ENCODE assay signal across 8 cellular contexts in the genomic region with DNA sequence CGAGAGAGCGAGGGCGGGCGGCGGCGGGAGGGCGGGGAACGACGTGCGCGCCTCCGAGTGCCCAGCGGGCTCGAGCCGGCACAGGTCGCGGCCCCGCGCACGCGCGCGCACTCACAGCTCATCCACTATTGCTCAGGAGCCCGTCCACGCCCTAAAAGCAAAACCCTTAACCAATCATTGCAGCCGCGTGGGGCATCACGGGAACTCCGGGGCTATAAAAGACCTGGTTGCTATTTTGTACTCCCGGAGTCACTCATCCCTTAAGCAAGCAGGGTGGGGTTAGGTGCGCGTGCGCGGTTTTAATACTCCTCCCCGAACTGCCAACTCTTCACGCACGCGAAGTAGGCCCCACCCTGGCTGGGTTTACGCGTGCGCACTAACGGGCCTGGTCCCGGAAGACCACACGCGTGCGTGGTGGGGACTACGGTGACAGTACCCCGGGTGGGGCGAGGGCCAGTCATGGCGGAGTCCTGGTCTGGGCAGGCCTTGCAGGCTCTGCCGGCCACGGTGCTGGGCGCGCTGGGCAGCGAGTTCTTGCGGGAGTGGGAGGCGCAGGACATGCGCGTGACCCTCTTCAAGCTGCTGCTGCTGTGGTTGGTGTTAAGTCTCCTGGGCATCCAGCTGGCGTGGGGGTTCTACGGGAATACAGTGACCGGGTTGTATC. TPM values are rescaled to one million over a fixed set of nuclear protein-coding genes. Genes with fewer than 3 reads are reported as not detected.
DNase-seq lines count a peak whose midpoint lies in the region; ATAC-seq and TF ChIP-seq lines count a peak whose summit lies in the region.

A gene (minus strand): TSS at position 9 of the 664 bp plus-strand sequence. CDS start 36,387 bp downstream, outside the sequence.
A gene with protein sequence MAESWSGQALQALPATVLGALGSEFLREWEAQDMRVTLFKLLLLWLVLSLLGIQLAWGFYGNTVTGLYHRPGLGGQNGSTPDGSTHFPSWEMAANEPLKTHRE (plus strand): TSS at position 456 of the 664 bp plus-strand sequence. CDS start 4 bp downstream, at position 460.

- H3K27me3 Mint-ChIP-seq in activated T-cell treated with anti-CD3 and anti-CD28 coated beads, Interleukin-2, amount 50 U/mL, for 4 hours (ENCODE audit: low read depth), result no peaks in the 10 kb centered on the region

- H3K9me3 ChIP-seq in Panc1 (ENCODE audit: control insufficient read depth, insufficient read depth, low read depth, low read length), result no peaks in the 10 kb centered on the region
- H3K9me3 ChIP-seq in esophagus (ENCODE audit: control insufficient read depth in 2 of 2, insufficient read depth in 1 of 2, low read depth in 1 of 2, low read length in 1 of 2), result no peaks in the 10 kb centered on the region
- H3K9me3 ChIP-seq in mucosa of stomach (ENCODE audit: control insufficient read depth, low read length), result no peaks in the 10 kb centered on the region

- H3K27me3 ChIP-seq in Panc1 (ENCODE audit: control insufficient read depth, insufficient read depth, low read length) (no peaks in the 10 kb centered on the region), esophagus (ENCODE audit: control insufficient read depth in 1 of 2, insufficient read depth in 2 of 2, low read length in 2 of 2) (no peaks in the 10 kb centered on the region), mucosa of stomach (ENCODE audit: control insufficient read depth, insufficient read depth, low read length) (no peaks in the 10 kb centered on the region)

- no peak for TF ChIP-seq CTCF in Panc1 (IDR thresholded peaks at IDR 0.05)

- POLR2A ChIA-PET in Panc1 (lab: Charles Lee), result no interaction called here

- H3K27ac ChIP-seq in Panc1 (ENCODE audit: low read length) (peak within 1 kb of the TSS; percentile 90), esophagus (ENCODE audit: low read depth in 2 of 2, low read length in 1 of 2) (peak within 1 kb of the TSS; percentile 100)

- peaks cover 12% of the 10 kb centered on the region for H3K36me3 Mint-ChIP-seq in activated T-cell treated with anti-CD3 and anti-CD28 coated beads, Interleukin-2, amount 50 U/mL, for 4 hours (ENCODE audit: insufficient read depth)

- intact Hi-C loops in Panc1 (cut with micrococcal nuclease; ENCODE audit: unreplicated experiment), result no loop called here

- peak; percentile 96 for DNase-seq in DMS53 (lab: John Stamatoyannopoulos, UW)
- DNase-seq in KG1 (lab: John Stamatoyannopoulos, UW), result peak; percentile 98
- peak; percentile 97 for DNase-seq in Panc1 (ENCODE audit: low read depth, low spot score)
- DNase-seq in activated T-cell treated with anti-CD3 and anti-CD28 coated beads, Interleukin-2, amount 50 U/mL, for 4 hours, result peak; percentile 99
- DNase-seq in stimulated activated CD8-positive, alpha-beta memory T cell treated with anti-CD3 and anti-CD28 coated beads, Interleukin-7, amount 100 ng/mL, for 1 hour (ENCODE audit: low read depth in 2 of 2), result peak; percentile 96 to 97

- peak within 1 kb of the TSS; percentile 86 for H3K9ac ChIP-seq in mucosa of stomach (ENCODE audit: low read length)

- peaks cover 70% of the 10 kb centered on the region for H3K4me1 Mint-ChIP-seq in activated T-cell treated with anti-CD3 and anti-CD28 coated beads, Interleukin-2, amount 50 U/mL, for 4 hours (ENCODE audit: low read depth)

- peak; percentile 71 for ATAC-seq in GM21723 (IDR thresholded peaks at IDR 0.05; ENCODE audit: unreplicated experiment)
- ATAC-seq in Panc1, result peak; percentile 93
- peak; percentile 89 to 90 for ATAC-seq in activated T-cell treated with anti-CD3 and anti-CD28 coated beads, Interleukin-2, amount 50 U/mL, for 4 hours

- CTCF ChIA-PET in Panc1 (lab: Charles Lee), result no interaction called here

- 0% methylated on average over 61 to 62 of the region's 62 CpGs for WGBS in esophagus, 2 donors

- peak within 1 kb of the TSS; percentile 95 for H3K4me3 Mint-ChIP-seq in activated T-cell treated with anti-CD3 and anti-CD28 coated beads, Interleukin-2, amount 50 U/mL, for 4 hours

- peaks cover 10% of the 10 kb centered on the region; the same call in 1 of the 2 replicates for H3K36me3 ChIP-seq in Panc1 (ENCODE audit: control insufficient read depth, insufficient read depth, low read length)
- H3K36me3 ChIP-seq in esophagus (ENCODE audit: control insufficient read depth in 2 of 2, insufficient read depth in 2 of 2, low read length in 1 of 2), result peaks cover 0 to 10% of the 10 kb centered on the region in 2 donors
- peaks cover 10% of the 10 kb centered on the region for H3K36me3 ChIP-seq in mucosa of stomach (ENCODE audit: control insufficient read depth, insufficient read depth, low read length)

- H3K4me3 ChIP-seq in Panc1 (ENCODE audit: low read depth in 2 of 2, low read length in 2 of 2) (peak within 1 kb of the TSS; percentile 84 to 93), esophagus (ENCODE audit: low read depth in 1 of 2, low read length in 2 of 2) (peak within 1 kb of the TSS; percentile 79 to 90), mucosa of stomach (ENCODE audit: low read length) (peak within 1 kb of the TSS; percentile 81)

- no peaks in the 10 kb centered on the region for H3K9me3 Mint-ChIP-seq in activated T-cell treated with anti-CD3 and anti-CD28 coated beads, Interleukin-2, amount 50 U/mL, for 4 hours

- H3K4me1 ChIP-seq in Panc1 (ENCODE audit: control insufficient read depth, insufficient read depth, low read length), result peaks cover 17% of the 10 kb centered on the region
- H3K4me1 ChIP-seq in esophagus (ENCODE audit: control insufficient read depth in 2 of 2, insufficient read depth in 2 of 2, low read length in 1 of 2), result peaks cover 3 to 11% of the 10 kb centered on the region in 2 donors
- peaks cover 32% of the 10 kb centered on the region for H3K4me1 ChIP-seq in mucosa of stomach (ENCODE audit: control insufficient read depth, insufficient read depth, low read length)

- no TSS peak for BruUV-seq in Panc1 (replicated peaks; lab: Mats Ljungman, UMichigan)

- in situ Hi-C loops in Panc1 (cut with HindIII; ENCODE audit: low pct_unique_long_range_greater_than_20kb, low sequenced_read_pairs), result no loop called here

RNA-seq across cellular contexts. Expression of the first gene that starts in this region (rescaled TPM):
- total RNA-seq in Panc1 (2021; ENCODE audit: unreplicated experiment), result 296 TPM
- polyA plus RNA-seq in Panc1 (2012; ENCODE audit: insufficient read length), result 375 TPM
- 100 to 1,000 TPM; 390 to 408 (median 408) TPM for total RNA-seq in activated T-cell treated with anti-CD3 and anti-CD28 coated beads, Interleukin-2, amount 50 U/mL, for 4 hours
- polyA plus RNA-seq in esophagus, result 100 to 1,000 TPM; 162 to 244 TPM

RNA-seq across cellular contexts. Expression of the second gene that starts in this region (rescaled TPM):
- 17.6 TPM for total RNA-seq in Panc1 (2021; ENCODE audit: unreplicated experiment)
- polyA plus RNA-seq in Panc1 (2012; ENCODE audit: insufficient read length), result 17.0 TPM
- total RNA-seq in activated T-cell treated with anti-CD3 and anti-CD28 coated beads, Interleukin-2, amount 50 U/mL, for 4 hours, result 10 to 100 TPM; 20.0 to 21.8 (median 20.1) TPM
- 10 to 100 TPM; 11.3 to 14.5 TPM for polyA plus RNA-seq in esophagus

Comparison
In these comparisons a context has a peak if more than half of its experiments do, and no peak if none do; other contexts are left out.
1. Peak in every context shown above with its lines: DNase-seq, ATAC-seq, H3K4me3 ChIP-seq and H3K27ac ChIP-seq.